ENCODE assay signal across 24 cellular contexts in the genomic region with DNA sequence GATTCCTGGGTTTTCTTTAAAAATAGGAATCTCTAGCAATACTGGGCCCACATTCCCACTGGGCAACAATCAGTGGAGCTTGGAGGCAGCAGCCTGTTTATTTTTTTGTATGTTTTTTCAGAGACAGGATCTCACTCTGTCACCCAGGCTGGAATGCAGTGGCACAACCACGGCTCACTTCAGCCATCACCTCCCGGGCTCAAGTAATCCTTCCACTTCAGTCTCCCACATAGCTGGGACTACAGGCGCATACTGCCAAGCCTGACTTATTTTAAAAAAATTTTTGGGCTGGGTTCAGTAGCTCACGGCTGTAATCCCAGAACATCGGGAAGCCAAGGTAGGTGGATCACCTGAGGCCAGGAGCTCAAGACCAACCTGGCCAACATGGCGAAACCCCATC. TPM values are rescaled to one million over a fixed set of nuclear protein-coding genes. Genes with fewer than 3 reads are reported as not detected.
A peak's percentile ranks its signal among the peaks of the same experiment; 100 is the strongest.
DNase-seq lines count a peak whose midpoint lies in the region; ATAC-seq and TF ChIP-seq lines count a peak whose summit lies in the region.
"Had no signal": no experiment of that assay in that cellular context is flagged by ENCODE, and none has a peak within 500 bp of the region (broad histone marks: within the 10 kb centered on the region; RNA-seq: fewer than 3 reads in every experiment).

No MANE protein-coding gene starts in this region.

- H3K4me1 Mint-ChIP-seq in osteocyte (ENCODE audit: unreplicated experiment): no peaks in the 10 kb centered on the region
- H3K4me1 Mint-ChIP-seq: nephron had no signal

- H3K27me3 Mint-ChIP-seq in osteocyte (ENCODE audit: unreplicated experiment): no peaks in the 10 kb centered on the region
- H3K27me3 Mint-ChIP-seq: activated B cell treated with CpG ODN at 0.5 μM for 24 hours; activated CD8-positive, alpha-beta memory T cell treated with anti-CD3 and anti-CD28 coated beads, Interleukin-2, amount 10 ng/mL, durations not matched to agents 7 days and 5 days had no signal

- TF ChIP-seq CTCF in osteocyte (IDR thresholded peaks at IDR 0.05): no peak

- H3K27ac Mint-ChIP-seq in osteocyte (ENCODE audit: unreplicated experiment): no peak overlapping the region
- H3K27ac Mint-ChIP-seq: nephron had no signal

- H3K4me1 ChIP-seq in BLaER1 (peaks cover 24% of the 10 kb centered on the region), SJSA1 (replicated peaks) (peaks cover 31% of the 10 kb centered on the region)
- H3K4me1 ChIP-seq: adrenal gland, esophagus squamous epithelium, foreskin keratinocyte had no signal

- no peak overlapping the region for H3K4me3 Mint-ChIP-seq in osteocyte (ENCODE audit: unreplicated experiment)
- H3K4me3 Mint-ChIP-seq: nephron had no signal

- peak overlapping the region; percentile 67; the same call in 1 of the 2 replicates for H3K4me2 ChIP-seq in BLaER1

- no peak overlapping the region for H3K4me3 ChIP-seq in BLaER1
- no peak overlapping the region for H3K4me3 ChIP-seq in SJSA1
- H3K4me3 ChIP-seq: adrenal gland, esophagus squamous epithelium had no signal

- no peaks in the 10 kb centered on the region for H3K9me3 Mint-ChIP-seq in osteocyte (ENCODE audit: unreplicated experiment)
- H3K9me3 Mint-ChIP-seq: activated B cell treated with CpG ODN at 0.5 μM for 24 hours; activated naive CD4-positive, alpha-beta T cell treated with anti-CD3 and anti-CD28 coated beads for 36 hours; nephron had no signal

- H3K9me3 ChIP-seq in BLaER1 (no peaks in the 10 kb centered on the region), SJSA1 (replicated peaks) (no peaks in the 10 kb centered on the region)
- H3K9me3 ChIP-seq: adrenal gland, esophagus squamous epithelium had no signal

- no peak for ATAC-seq in HG03342 (IDR thresholded peaks at IDR 0.05; ENCODE audit: unreplicated experiment)
- ATAC-seq: foreskin keratinocyte, Panc1 had no signal

- H3K27me3 ChIP-seq in BLaER1 (no peaks in the 10 kb centered on the region), SJSA1 (replicated peaks) (no peaks in the 10 kb centered on the region)
- H3K27me3 ChIP-seq: adrenal gland, brain microvascular endothelial cell, esophagus squamous epithelium, foreskin keratinocyte had no signal

- peaks cover 78% of the 10 kb centered on the region for H3K36me3 ChIP-seq in BLaER1
- no peaks in the 10 kb centered on the region for H3K36me3 ChIP-seq in SJSA1
- H3K36me3 ChIP-seq: adrenal gland, brain microvascular endothelial cell had no signal

- H3K9ac ChIP-seq in BLaER1: no peak overlapping the region

- H3K36me3 Mint-ChIP-seq in osteocyte (ENCODE audit: unreplicated experiment): no peaks in the 10 kb centered on the region

- H3K27ac ChIP-seq in BLaER1: no peak overlapping the region
- H3K27ac ChIP-seq in SJSA1: no peak overlapping the region
- H3K27ac ChIP-seq: adrenal gland, brain microvascular endothelial cell, esophagus squamous epithelium, foreskin keratinocyte had no signal

- DNase-seq in EH (ENCODE audit: low read depth) (peak; percentile 65), SJSA1 (ENCODE audit: low read depth in 1 of 2, low spot score in 2 of 2) (peak; percentile 67 to 72), osteocyte (ENCODE audit: extremely low spot score, unreplicated experiment) (peak; percentile 27), NCI-H446 (lab: John Stamatoyannopoulos, UW) (no peak), NOMO-1 treated with dmso at 0.1 percent for 144 hours (lab: John Stamatoyannopoulos, UW; ENCODE audit: unreplicated experiment) (no peak)
- DNase-seq: activated B cell treated with CpG ODN at 0.5 μM for 24 hours; activated CD8-positive, alpha-beta memory T cell treated with anti-CD3 and anti-CD28 coated beads, Interleukin-2, amount 10 ng/mL, durations not matched to agents 7 days and 5 days; activated naive CD4-positive, alpha-beta T cell treated with anti-CD3 and anti-CD28 coated beads for 36 hours; adrenal gland; brain microvascular endothelial cell; esophagus squamous epithelium; head of caudate nucleus; KBM-7; NCI-H1417; NCI-H2029; NCI-H524; NK-92 treated with Interleukin-12 subunit alpha and Interleukin-12 subunit beta, amount 100 ng/mL, for 24 hours; SHP77 treated with DMSO at 0.1 percent for 48 hours; stimulated activated naive CD4-positive, alpha-beta T cell treated with Interleukin-2 at 50 U/mL for 16 hours had no signal

- H4K20me1 ChIP-seq in BLaER1: no peaks in the 10 kb centered on the region

RNA-seq across cellular contexts. Expression of gene GNB5, which starts 29.1 kb away (rescaled TPM):
- 53.7 and 58.9 TPM in 2 replicates for total RNA-seq in SJSA1 (2014; rRNA removed; shearing (Covaris generic))
- 34.0 and 34.5 TPM in 2 replicates for total RNA-seq in osteocyte

Comparison
In these comparisons a context has a peak if more than half of its experiments do, and no peak if none do; other contexts are left out.
1. DNase-seq: peak in EH (single experiment), SJSA1 (2 of 2) and osteocyte (single experiment); none in NCI-H446 (0 of 2) and NOMO-1 treated with dmso at 0.1 percent for 144 hours (single experiment).